ENCODE assay signal across 8 cellular contexts in the genomic region with DNA sequence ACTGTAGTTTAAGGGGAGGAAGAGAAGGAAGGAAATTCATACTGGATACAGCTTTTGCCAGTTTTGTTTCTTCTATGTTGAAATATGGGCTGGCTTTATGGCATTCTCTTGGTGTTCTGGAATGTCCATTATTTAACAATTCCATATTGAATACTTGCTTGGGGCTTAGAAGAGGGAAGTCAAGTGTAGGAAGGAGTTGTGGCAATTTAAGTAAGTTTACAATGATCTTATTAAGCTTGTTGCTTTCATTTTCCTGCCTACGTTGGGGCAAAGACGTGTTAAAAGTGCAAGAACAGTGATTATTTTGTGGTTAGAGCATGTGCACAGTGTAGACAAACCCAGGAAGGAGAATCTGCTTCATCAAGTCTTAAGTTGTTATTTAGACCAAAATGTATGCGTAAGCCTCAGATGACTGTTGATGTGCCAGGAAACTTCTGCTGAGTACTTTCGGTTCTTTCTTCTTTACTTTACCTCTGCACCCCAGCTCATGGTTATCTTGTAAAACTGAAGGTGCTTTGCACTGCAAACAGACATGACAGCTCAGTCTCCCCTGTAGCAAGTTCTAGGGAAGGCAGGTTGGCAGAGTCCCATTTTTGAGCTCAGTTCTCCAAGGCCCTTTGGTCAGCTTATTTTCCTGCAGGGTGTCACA.
A peak's percentile ranks its signal among the peaks of the same experiment; 100 is the strongest.
DNase-seq lines count a peak whose midpoint lies in the region; ATAC-seq and TF ChIP-seq lines count a peak whose summit lies in the region.

No MANE protein-coding gene starts in this region.

- ATAC-seq in GM19452 (IDR thresholded peaks at IDR 0.05; ENCODE audit: unreplicated experiment) (peak; percentile 69), HG03460 (IDR thresholded peaks at IDR 0.05; ENCODE audit: unreplicated experiment) (peak; percentile 49), left lobe of liver (peak; percentile 25)

- CTCF ChIA-PET in AG04450 (lab: Charles Lee) = interaction anchor here (1.2 kb wide), 1 partner anchor 54 kb away, joined by 4 read pairs; no protein-coding TSS in a partner anchor

- H3K27me3 ChIP-seq in AG04450 (ENCODE audit: control insufficient read depth, insufficient read depth, low read length) = peaks cover 6% of the 10 kb centered on the region

- no peaks in the 10 kb centered on the region for H3K9me3 ChIP-seq in AG04450 (ENCODE audit: control insufficient read depth, insufficient read depth, low read length)

- DNase-seq in AG04450 (ENCODE audit: low read depth, low spot score) (no peak), left lobe of liver (ENCODE audit: low spot score) (no peak), NCI-H526 treated with DMSO at 0.1 percent for 48 hours (lab: John Stamatoyannopoulos, UW) (no peak), DMS153 treated with DMSO at 0.1 percent for 48 hours (lab: John Stamatoyannopoulos, UW; ENCODE audit: unreplicated experiment) (no peak), NCI-H1105 treated with DMSO at 0.1 percent for 48 hours (lab: John Stamatoyannopoulos, UW) (no peak)
- peak; percentile 16 to 26 for DNase-seq in activated CD8-positive, alpha-beta memory T cell treated with anti-CD3 and anti-CD28 coated beads for 4 hours (ENCODE audit: low read depth in 2 of 2)

- POLR2A ChIA-PET in AG04450 (lab: Yijun Ruan, JAX) = no interaction called here

- no peak for TF ChIP-seq CTCF in AG04450 (IDR thresholded peaks at IDR 0.05; ENCODE audit: low read depth, low read length)

- H3K4me3 ChIP-seq in AG04450 (ENCODE audit: low read depth, low read length) = 0 out of 2 replicates have a peak overlapping the region, but pooled peaks have one; percentile 25

- H3K27ac ChIP-seq in AG04450 (ENCODE audit: low read depth, low read length) = no peak overlapping the region

Comparison
In these comparisons a context has a peak if more than half of its experiments do, and no peak if none do; other contexts are left out.
1. DNase-seq: peak in activated CD8-positive, alpha-beta memory T cell treated with anti-CD3 and anti-CD28 coated beads for 4 hours (2 of 2); none in AG04450 (single experiment), left lobe of liver (single experiment), NCI-H526 treated with DMSO at 0.1 percent for 48 hours (single experiment), DMS153 treated with DMSO at 0.1 percent for 48 hours (single experiment) and NCI-H1105 treated with DMSO at 0.1 percent for 48 hours (single experiment).
2. Peak in every context shown above with its lines, with median percentiles within 50 percentile points of each other: ATAC-seq.